Comparison of ENCODE assay signal across 9 cellular contexts in genomic region chr19:17686592-17687042, GRCh38. TPM values are rescaled to one million over a fixed set of nuclear protein-coding genes. Genes with fewer than 3 reads are reported as not detected.
DNase-seq lines count a peak whose midpoint lies in the region; ATAC-seq and TF ChIP-seq lines count a peak whose summit lies in the region.
"Had no signal": no experiment of that assay in that cellular context is flagged by ENCODE, and none has a peak within 500 bp of the region (broad histone marks: within the 10 kb centered on the region; RNA-seq: fewer than 3 reads in every experiment).

No MANE protein-coding gene starts in this region.

- WGBS in right cardiac atrium, result 3% methylated on average over 28 of the region's 28 CpGs

- H3K36me3 Mint-ChIP-seq in progenitor cell of endocrine pancreas (ENCODE audit: insufficient read depth), result no peaks in the 10 kb centered on the region

- DNase-seq in Right ventricle myocardium inferior (ENCODE audit: missing footprints) (peak; percentile 73), right atrium auricular region (ENCODE audit: low spot score) (no peak), SW 1271 (lab: John Stamatoyannopoulos, UW) (peak; percentile 57 to 75), right cardiac atrium (peak; percentile 65 to 76 (median 68)), upper lobe of right lung (no peak), NCI-H187 (lab: John Stamatoyannopoulos, UW) (no peak), ACHN (no peak), progenitor cell of endocrine pancreas (ENCODE audit: low spot score, unreplicated experiment) (no peak)

- H3K27me3 Mint-ChIP-seq in progenitor cell of endocrine pancreas, result peaks cover 57% of the 10 kb centered on the region

- ATAC-seq in Right ventricle myocardium inferior (no peak), right cardiac atrium (peak; percentile 43 to 84), upper lobe of right lung (peak; percentile 15)
- ATAC-seq: mucosa of descending colon had no signal

- no peaks in the 10 kb centered on the region for H3K9me3 ChIP-seq in right atrium auricular region
- no peaks in the 10 kb centered on the region for H3K9me3 ChIP-seq in right cardiac atrium (ENCODE audit: control insufficient read depth, low read length)
- H3K9me3 ChIP-seq in upper lobe of right lung, result no peaks in the 10 kb centered on the region
- H3K9me3 ChIP-seq: mucosa of descending colon had no signal

- TF ChIP-seq CTCF in right atrium auricular region (IDR thresholded peaks at IDR 0.05) (no peak), upper lobe of right lung (IDR thresholded peaks at IDR 0.05) (no peak), progenitor cell of endocrine pancreas (IDR thresholded peaks at IDR 0.05; ENCODE audit: unreplicated experiment) (no peak)

- no peak overlapping the region for H3K4me3 Mint-ChIP-seq in progenitor cell of endocrine pancreas (ENCODE audit: low read depth)

- in situ Hi-C loops in ACHN (cut with HindIII; ENCODE audit: low pct_ligation_motif_present, low pct_unique_long_range_greater_than_20kb, low sequenced_read_pairs), result no loop called here

- H3K4me1 Mint-ChIP-seq in progenitor cell of endocrine pancreas (ENCODE audit: low read depth), result peaks cover 3% of the 10 kb centered on the region

- H3K4me3 ChIP-seq in right atrium auricular region (peak overlapping the region in 1 of 2 donors; percentile 22), right cardiac atrium (ENCODE audit: low read length) (peak overlapping the region; percentile 4), upper lobe of right lung (no peak overlapping the region)
- H3K4me3 ChIP-seq: mucosa of descending colon had no signal

- no peaks in the 10 kb centered on the region for H3K9me3 Mint-ChIP-seq in progenitor cell of endocrine pancreas (ENCODE audit: low read depth)

- H3K4me1 ChIP-seq in right atrium auricular region (peaks cover 0 to 32% of the 10 kb centered on the region in 2 donors), right cardiac atrium (ENCODE audit: control insufficient read depth, insufficient read depth, low read length) (no peaks in the 10 kb centered on the region), upper lobe of right lung (peaks cover 15% of the 10 kb centered on the region)

- H3K27me3 ChIP-seq in right atrium auricular region (peaks cover 16 to 18% of the 10 kb centered on the region in 2 donors), right cardiac atrium (ENCODE audit: control insufficient read depth, insufficient read depth) (no peaks in the 10 kb centered on the region), upper lobe of right lung (peaks cover 36% of the 10 kb centered on the region)

- no peak overlapping the region for H3K27ac Mint-ChIP-seq in progenitor cell of endocrine pancreas

- H3K27ac ChIP-seq in right atrium auricular region (no peak overlapping the region), right cardiac atrium (ENCODE audit: low read length) (no peak overlapping the region), upper lobe of right lung (no peak overlapping the region)

- intact Hi-C loops in Right ventricle myocardium inferior (cut with DNase I) (no loop called here), right cardiac atrium (cut with DNase I) (no loop called here), upper lobe of right lung (cut with DNase I) (no loop called here)

- H3K36me3 ChIP-seq in right atrium auricular region (no peaks in the 10 kb centered on the region), upper lobe of right lung (no peaks in the 10 kb centered on the region)

RNA-seq across cellular contexts. Expression of gene UNC13A, which starts 1.5 kb away (rescaled TPM):
- total RNA-seq in Right ventricle myocardium inferior (0.03 TPM), right atrium auricular region (under 1 TPM in 1 of 2 donors, not detected in 1; 0.08 TPM), right cardiac atrium (under 1 TPM in 2 of 4 donors, not detected in 2; 0.03 to 0.06 TPM), upper lobe of right lung (0.41 TPM), progenitor cell of endocrine pancreas (3.9 and 4.0 TPM in 2 replicates)
- 0.05 TPM for polyA plus RNA-seq in right cardiac atrium

RNA-seq across cellular contexts. Expression of gene MAP1S, which starts 32.7 kb away (rescaled TPM):
- total RNA-seq in Right ventricle myocardium inferior (26.0 TPM), right atrium auricular region (10 to 100 TPM; 26.8 to 31.2 TPM), right cardiac atrium (10 to 100 TPM; 24.8 to 35.5 (median 31.6) TPM), upper lobe of right lung (71.4 TPM), progenitor cell of endocrine pancreas (74.9 and 94.2 TPM in 2 replicates)
- 14.7 TPM for polyA plus RNA-seq in right cardiac atrium

Comparison
In these comparisons a context has a peak if more than half of its experiments do, and no peak if none do; other contexts are left out.
1. DNase-seq: peak in Right ventricle myocardium inferior (single experiment), SW 1271 (2 of 2) and right cardiac atrium (3 of 3); none in right atrium auricular region (single experiment), upper lobe of right lung (single experiment), NCI-H187 (0 of 2), ACHN (single experiment) and progenitor cell of endocrine pancreas (single experiment).